In genomic region chr5:156329197-156329611, GRCh38 we compare ENCODE assay signal across 23 cellular contexts. TPM values are rescaled to one million over a fixed set of nuclear protein-coding genes. Genes with fewer than 3 reads are reported as not detected.
A peak's percentile ranks its signal among the peaks of the same experiment; 100 is the strongest.
DNase-seq lines count a peak whose midpoint lies in the region; ATAC-seq and TF ChIP-seq lines count a peak whose summit lies in the region.
"Had no signal": no experiment of that assay in that cellular context is flagged by ENCODE, and none has a peak within 500 bp of the region (broad histone marks: within the 10 kb centered on the region; RNA-seq: fewer than 3 reads in every experiment).

No MANE protein-coding gene starts in this region.

- H3K4me3 ChIP-seq in coronary artery (peak overlapping the region; percentile 73), thoracic aorta (peak overlapping the region; percentile 77), brain microvascular endothelial cell (ENCODE audit: low read depth, low read length) (no peak overlapping the region)
- H3K4me3 ChIP-seq: BLaER1, colonic mucosa, K562 had no signal

- H3K36me3 ChIP-seq in thoracic aorta (no peaks in the 10 kb centered on the region), brain microvascular endothelial cell (replicated peaks) (no peaks in the 10 kb centered on the region)
- H3K36me3 ChIP-seq: BLaER1, colonic mucosa, upper lobe of right lung had no signal

- in situ Hi-C loops in brain microvascular endothelial cell (cut with HindIII; ENCODE audit: low pct_ligation_motif_present, low sequenced_read_pairs): no loop called here

- peaks cover 11% of the 10 kb centered on the region for H3K27me3 Mint-ChIP-seq in activated T-cell treated with anti-CD3 and anti-CD28 coated beads, Interleukin-2, amount 50 U/mL, for 4 hours (ENCODE audit: low read depth)
- H3K27me3 Mint-ChIP-seq: progenitor cell of endocrine pancreas had no signal

- H3K36me3 Mint-ChIP-seq in activated T-cell treated with anti-CD3 and anti-CD28 coated beads, Interleukin-2, amount 50 U/mL, for 4 hours (ENCODE audit: insufficient read depth): no peaks in the 10 kb centered on the region
- H3K36me3 Mint-ChIP-seq: naive thymus-derived CD8-positive, alpha-beta T cell; stimulated activated naive B cell treated with anti-CD40 and anti-IgM and Interleukin-4, amounts not matched to agents 10 μg/mL and 1 μg/mL and 100 μg/mL, for 72 hours had no signal

- H3K27me3 ChIP-seq in thoracic aorta (replicated peaks; ENCODE audit: insufficient read depth): no peaks in the 10 kb centered on the region
- H3K27me3 ChIP-seq in brain microvascular endothelial cell (replicated peaks): no peaks in the 10 kb centered on the region
- H3K27me3 ChIP-seq: BLaER1, colonic mucosa, upper lobe of right lung had no signal

- H3K4me1 ChIP-seq in thoracic aorta (ENCODE audit: control insufficient read depth in 1 of 2, low read depth in 2 of 2): peaks cover 5 to 28% of the 10 kb centered on the region in 2 donors
- H3K4me1 ChIP-seq: BLaER1, colonic mucosa, upper lobe of right lung had no signal

- peak; percentile 34 for ATAC-seq in left lobe of liver
- ATAC-seq in thoracic aorta (ENCODE audit: insufficient number of reproducible peaks, low FRiP score, low read depth): no peak
- ATAC-seq in activated T-cell treated with anti-CD3 and anti-CD28 coated beads, Interleukin-2, amount 50 U/mL, for 4 hours: no peak
- ATAC-seq: K562; naive thymus-derived CD8-positive, alpha-beta T cell; stimulated activated naive B cell treated with anti-CD40 and anti-IgM and Interleukin-4, amounts not matched to agents 10 μg/mL and 1 μg/mL and 100 μg/mL, for 72 hours; upper lobe of right lung had no signal

- H3K4me3 Mint-ChIP-seq in activated T-cell treated with anti-CD3 and anti-CD28 coated beads, Interleukin-2, amount 50 U/mL, for 4 hours: no peak overlapping the region
- H3K4me3 Mint-ChIP-seq: naive thymus-derived CD8-positive, alpha-beta T cell; stimulated activated naive B cell treated with anti-CD40 and anti-IgM and Interleukin-4, amounts not matched to agents 10 μg/mL and 1 μg/mL and 100 μg/mL, for 72 hours had no signal

- no peaks in the 10 kb centered on the region for H3K9me3 Mint-ChIP-seq in activated T-cell treated with anti-CD3 and anti-CD28 coated beads, Interleukin-2, amount 50 U/mL, for 4 hours
- H3K9me3 Mint-ChIP-seq: naive thymus-derived CD8-positive, alpha-beta T cell; stimulated activated naive B cell treated with anti-CD40 and anti-IgM and Interleukin-4, amounts not matched to agents 10 μg/mL and 1 μg/mL and 100 μg/mL, for 72 hours had no signal

- TF ChIP-seq CTCF in coronary artery (IDR thresholded peaks at IDR 0.05) (no peak), thoracic aorta (IDR thresholded peaks at IDR 0.05) (no peak), brain microvascular endothelial cell (IDR thresholded peaks at IDR 0.05; ENCODE audit: low read depth, low read length, missing control alignments) (no peak)

- no peaks in the 10 kb centered on the region for H3K4me1 Mint-ChIP-seq in activated T-cell treated with anti-CD3 and anti-CD28 coated beads, Interleukin-2, amount 50 U/mL, for 4 hours (ENCODE audit: low read depth)
- H3K4me1 Mint-ChIP-seq: stimulated activated naive B cell treated with anti-CD40 and anti-IgM and Interleukin-4, amounts not matched to agents 10 μg/mL and 1 μg/mL and 100 μg/mL, for 72 hours had no signal

- DNase-seq in EH (ENCODE audit: low read depth) (peak; percentile 24), coronary artery (ENCODE audit: low spot score) (no peak), left lobe of liver (ENCODE audit: low spot score) (no peak), thoracic aorta (ENCODE audit: low spot score) (no peak), brain microvascular endothelial cell (no peak), occipital lobe (lab: John Stamatoyannopoulos, UW) (no peak)
- DNase-seq in stimulated activated CD8-positive, alpha-beta memory T cell treated with anti-CD3 and anti-CD28 coated beads, Interleukin-4, amount 100 ng/mL, for 48 hours: no peak
- no peak for DNase-seq in activated T-cell treated with anti-CD3 and anti-CD28 coated beads, Interleukin-2, amount 50 U/mL, for 4 hours
- DNase-seq: activated naive CD4-positive, alpha-beta T cell treated with Interleukin-2 at 50 U/mL for 16 hours; colonic mucosa; GF-D8; MV-4-11; naive thymus-derived CD8-positive, alpha-beta T cell; NCI-H2029; SHP77; stimulated activated naive B cell treated with anti-CD40 and anti-IgM and Interleukin-4, amounts not matched to agents 10 μg/mL and 1 μg/mL and 100 μg/mL, for 72 hours; T-helper 1 cell; upper lobe of right lung had no signal

- peak overlapping the region in 1 of 2 donors; percentile 49 for H3K27ac ChIP-seq in coronary artery
- H3K27ac ChIP-seq in thoracic aorta: peak overlapping the region; percentile 10 to 75
- no peak overlapping the region for H3K27ac ChIP-seq in brain microvascular endothelial cell
- H3K27ac ChIP-seq: BLaER1, colonic mucosa, upper lobe of right lung had no signal

- H3K9me3 ChIP-seq in thoracic aorta: no peaks in the 10 kb centered on the region
- H3K9me3 ChIP-seq: BLaER1, colonic mucosa, upper lobe of right lung had no signal

RNA-seq across cellular contexts. Expression of gene SGCD, which starts 2.2 kb away (rescaled TPM):
- total RNA-seq in left lobe of liver (0.28 TPM), thoracic aorta (10 to 100 TPM; 20.4 to 40.3 TPM), occipital lobe (7.5 TPM)
- under 1 TPM in 1 of 3 donors, not detected in 2; 0.03 TPM for total RNA-seq in activated T-cell treated with anti-CD3 and anti-CD28 coated beads, Interleukin-2, amount 50 U/mL, for 4 hours
- total RNA-seq: endothelial cell of umbilical vein, glomerular endothelial cell, K562 had no signal
